In genomic region chr4:2750719-2751605, GRCh38 we compare ENCODE assay signal across 24 cellular contexts. TPM values are rescaled to one million over a fixed set of nuclear protein-coding genes. Genes with fewer than 3 reads are reported as not detected.
DNase-seq lines count a peak whose midpoint lies in the region; ATAC-seq, FAIRE-seq and TF ChIP-seq lines count a peak whose summit lies in the region.
"Had no signal": no experiment of that assay in that cellular context is flagged by ENCODE, and none has a peak within 500 bp of the region (broad histone marks: within the 10 kb centered on the region; RNA-seq: fewer than 3 reads in every experiment).

No MANE protein-coding gene starts in this region.

- peak overlapping the region; percentile 17 for H3K23ac ChIP-seq in neuronal stem cell (ENCODE audit: low read depth, low read length, poor library complexity)

- H3K14ac ChIP-seq in neuronal stem cell (ENCODE audit: low read length), result no peak overlapping the region

- no peak overlapping the region for H3K4me2 ChIP-seq in neuronal stem cell (ENCODE audit: insufficient read depth, low read length, poor library complexity, severe bottlenecking)

- TF ChIP-seq POLR2A in erythroblast (IDR thresholded peaks at IDR 0.05; ENCODE audit: low read length), result no peak
- TF ChIP-seq POLR2A in breast epithelium (IDR thresholded peaks at IDR 0.05), result no peak

- peaks cover 15 to 36% of the 10 kb centered on the region in 2 donors for H3K36me3 ChIP-seq in neuronal stem cell (replicated peaks in 1 of 2; ENCODE audit: control insufficient read depth in 2 of 2, insufficient read depth in 2 of 2, low read length in 2 of 2)
- no peaks in the 10 kb centered on the region for H3K36me3 ChIP-seq in breast epithelium

- H3K9me3 ChIP-seq in neuronal stem cell (replicated peaks in 1 of 2; ENCODE audit: control insufficient read depth in 2 of 2, insufficient read depth in 1 of 2, low read depth in 1 of 2, low read length in 2 of 2) (no peaks in the 10 kb centered on the region), breast epithelium (no peaks in the 10 kb centered on the region)
- H3K9me3 ChIP-seq: thoracic aorta had no signal

- H3K9me3 Mint-ChIP-seq in natural killer cell treated with Interleukin-12 subunit alpha and Interleukin-12 subunit beta and Interleukin-15 and Interleukin-18, amount 100 ng/mL, for 72 hours, result no peaks in the 10 kb centered on the region
- no peaks in the 10 kb centered on the region for H3K9me3 Mint-ChIP-seq in natural killer cell
- H3K9me3 Mint-ChIP-seq: activated naive CD4-positive, alpha-beta T cell treated with anti-CD3 and anti-CD28 coated beads for 36 hours; CD4-positive, alpha-beta T cell; central memory CD8-positive, alpha-beta T cell; T-cell had no signal

- no peak overlapping the region for H2AFZ ChIP-seq in neuronal stem cell (ENCODE audit: low read length)

- H2BK5ac ChIP-seq in neuronal stem cell (ENCODE audit: low read length), result no peak overlapping the region

- H3K27ac ChIP-seq in neuronal stem cell (replicated peaks; ENCODE audit: low read length), result no peak overlapping the region
- no peak overlapping the region for H3K27ac ChIP-seq in breast epithelium
- H3K27ac ChIP-seq: thoracic aorta, VCaP had no signal

- H3K27me3 Mint-ChIP-seq in natural killer cell treated with Interleukin-12 subunit alpha and Interleukin-12 subunit beta and Interleukin-15 and Interleukin-18, amount 100 ng/mL, for 72 hours, result no peaks in the 10 kb centered on the region
- H3K27me3 Mint-ChIP-seq in natural killer cell (ENCODE audit: low read depth in 2 of 2), result no peaks in the 10 kb centered on the region
- H3K27me3 Mint-ChIP-seq: CD4-positive, alpha-beta T cell; central memory CD8-positive, alpha-beta T cell; T-cell had no signal

- H3K4me1 Mint-ChIP-seq in natural killer cell treated with Interleukin-12 subunit alpha and Interleukin-12 subunit beta and Interleukin-15 and Interleukin-18, amount 100 ng/mL, for 72 hours (ENCODE audit: low read depth in 2 of 2), result peaks cover 50% of the 10 kb centered on the region in 2 donors
- H3K4me1 Mint-ChIP-seq in natural killer cell, result peaks cover 7 to 39% of the 10 kb centered on the region in 2 donors

- no peak overlapping the region for H2BK120ac ChIP-seq in neuronal stem cell (ENCODE audit: low read depth, low read length)

- DNase-seq in natural killer cell treated with Interleukin-12 subunit alpha and Interleukin-12 subunit beta and Interleukin-15 and Interleukin-18, amount 100 ng/mL, for 72 hours (ENCODE audit: low spot score), result peak; percentile 35
- DNase-seq in natural killer cell (no peak), erythroblast (lab: John Stamatoyannopoulos, UW) (peak; percentile 22 to 35), neuronal stem cell (ENCODE audit: low spot score) (no peak), breast epithelium (ENCODE audit: low spot score in 2 of 2) (no peak), NCI-H2196 (lab: John Stamatoyannopoulos, UW; ENCODE audit: unreplicated experiment) (no peak), urothelium cell line (ENCODE audit: low spot score) (no peak)
- no peak for DNase-seq in stimulated activated CD4-positive, alpha-beta T cell treated with anti-CD3 and anti-CD28 coated beads, Interleukin-15, amount 100 ng/mL, for 24 hours
- DNase-seq: activated CD4-positive, alpha-beta T cell treated with anti-CD3 and anti-CD28 coated beads, Interleukin-2, amount 50 U/mL, for 1 hour; activated naive CD4-positive, alpha-beta T cell treated with anti-CD3 and anti-CD28 coated beads for 36 hours; anterior cingulate cortex; CD4-positive, alpha-beta T cell; DMS53; effector CD4-positive, alpha-beta T cell; NCI-H187 treated with DMSO at 0.1 percent for 48 hours; NCI-H226; NCI-H82; nucleus accumbens; SHP77 treated with DMSO at 0.1 percent for 48 hours; T-cell had no signal

- no peak overlapping the region for H4K91ac ChIP-seq in neuronal stem cell (ENCODE audit: low read depth, low read length, poor library complexity)

- H2BK15ac ChIP-seq in neuronal stem cell (ENCODE audit: low read length), result no peak overlapping the region

- H3K4me3 Mint-ChIP-seq in natural killer cell treated with Interleukin-12 subunit alpha and Interleukin-12 subunit beta and Interleukin-15 and Interleukin-18, amount 100 ng/mL, for 72 hours, result no peak overlapping the region
- H3K4me3 Mint-ChIP-seq in natural killer cell, result no peak overlapping the region
- H3K4me3 Mint-ChIP-seq: activated naive CD4-positive, alpha-beta T cell treated with anti-CD3 and anti-CD28 coated beads for 36 hours; CD4-positive, alpha-beta T cell; central memory CD8-positive, alpha-beta T cell; T-cell had no signal

- H3K18ac ChIP-seq in neuronal stem cell (ENCODE audit: low read length), result no peak overlapping the region

- no CpG with 5 or more reads among the region's 19 CpGs for WGBS in neuronal stem cell (ENCODE audit: extremely low coverage in 2 of 2, insufficient read length in 2 of 2, insufficient replicate concordance in 1 of 2), 2 donors

- H3K36me3 Mint-ChIP-seq in natural killer cell treated with Interleukin-12 subunit alpha and Interleukin-12 subunit beta and Interleukin-15 and Interleukin-18, amount 100 ng/mL, for 72 hours, result peaks cover 13% of the 10 kb centered on the region
- H3K36me3 Mint-ChIP-seq in natural killer cell, result peaks cover 7% of the 10 kb centered on the region

- H3K27me3 ChIP-seq in neuronal stem cell (ENCODE audit: control insufficient read depth in 3 of 3, insufficient read depth in 3 of 3, low read depth in 1 of 3, low read length in 3 of 3), result no peaks in the 10 kb centered on the region
- no peaks in the 10 kb centered on the region for H3K27me3 ChIP-seq in breast epithelium

- no peak overlapping the region for H3K4ac ChIP-seq in neuronal stem cell (ENCODE audit: low read length)

- no peak overlapping the region for H2BK12ac ChIP-seq in neuronal stem cell (ENCODE audit: low read length)

- H3K27ac Mint-ChIP-seq in natural killer cell treated with Interleukin-12 subunit alpha and Interleukin-12 subunit beta and Interleukin-15 and Interleukin-18, amount 100 ng/mL, for 72 hours, result peak overlapping the region in 1 of 2 donors; percentile 64
- H3K27ac Mint-ChIP-seq in natural killer cell, result no peak overlapping the region
- H3K27ac Mint-ChIP-seq: activated naive CD4-positive, alpha-beta T cell treated with anti-CD3 and anti-CD28 coated beads for 36 hours had no signal

- H3K9ac ChIP-seq in neuronal stem cell (ENCODE audit: low read depth, low read length, poor library complexity), result no peak overlapping the region

- H4K8ac ChIP-seq in neuronal stem cell (ENCODE audit: low read depth, low read length), result no peak overlapping the region

- peaks cover 18% of the 10 kb centered on the region for H3K79me1 ChIP-seq in neuronal stem cell (ENCODE audit: low read depth, low read length)

- intact Hi-C loops in natural killer cell (cut with micrococcal nuclease), result no loop called here
- intact Hi-C loops in breast epithelium (cut with DNase I; ENCODE audit: low total_unique reads), result no loop called here

- ATAC-seq in natural killer cell treated with Interleukin-12 subunit alpha and Interleukin-12 subunit beta and Interleukin-15 and Interleukin-18, amount 100 ng/mL, for 72 hours, result no peak
- no peak for ATAC-seq in natural killer cell
- ATAC-seq: esophagus mucosa, T-cell had no signal

- H3K4me1 ChIP-seq in neuronal stem cell (ENCODE audit: control insufficient read depth in 2 of 2, insufficient read depth in 1 of 2, low read depth in 1 of 2, low read length in 2 of 2), result peaks cover 5 to 10% of the 10 kb centered on the region in 2 donors
- H3K4me1 ChIP-seq in breast epithelium, result peaks cover 4 to 8% of the 10 kb centered on the region in 2 donors

- no peak for FAIRE-seq in urothelium cell line (lab: Jason Lieb, UNC)

- H2AK5ac ChIP-seq in neuronal stem cell (ENCODE audit: low read depth, low read length), result no peak overlapping the region

- H3K4me3 ChIP-seq in neuronal stem cell (ENCODE audit: low read length in 2 of 2) (no peak overlapping the region), breast epithelium (no peak overlapping the region)
- H3K4me3 ChIP-seq: thoracic aorta had no signal

- TF ChIP-seq CTCF in natural killer cell (IDR thresholded peaks at IDR 0.05) (no peak), breast epithelium (IDR thresholded peaks at IDR 0.05) (no peak)

RNA-seq across cellular contexts. Expression of gene TNIP2, which starts 5.2 kb away (rescaled TPM):
- 10 to 100 TPM; 80.9 to 89.3 TPM for total RNA-seq in natural killer cell treated with Interleukin-12 subunit alpha and Interleukin-12 subunit beta and Interleukin-15 and Interleukin-18, amount 100 ng/mL, for 72 hours
- total RNA-seq in natural killer cell (10 to 100 TPM; 35.6 to 53.9 (median 41.6) TPM), breast epithelium (10 to 100 TPM; 46.4 to 73.4 (median 64.2) TPM)
- polyA plus RNA-seq in neuronal stem cell (2013, experiment 1 of 2), result 14.8 TPM
- 15.1 TPM for polyA plus RNA-seq in neuronal stem cell (2013, experiment 2 of 2)

RNA-seq across cellular contexts. Expression of gene SH3BP2, which starts 41.9 kb away (rescaled TPM):
- 100 to 1,000 TPM; 121 to 129 TPM for total RNA-seq in natural killer cell treated with Interleukin-12 subunit alpha and Interleukin-12 subunit beta and Interleukin-15 and Interleukin-18, amount 100 ng/mL, for 72 hours
- total RNA-seq in natural killer cell (100 to 1,000 TPM; 213 to 283 (median 221) TPM), breast epithelium (10 to 100 TPM; 40.5 to 74.8 (median 59.3) TPM)
- polyA plus RNA-seq in neuronal stem cell (2013, experiment 1 of 2), result 8.1 TPM
- polyA plus RNA-seq in neuronal stem cell (2013, experiment 2 of 2), result 8.7 TPM

Comparison
In these comparisons a context has a peak if more than half of its experiments do, and no peak if none do; other contexts are left out.
1. DNase-seq: peak in natural killer cell treated with Interleukin-12 subunit alpha and Interleukin-12 subunit beta and Interleukin-15 and Interleukin-18, amount 100 ng/mL, for 72 hours (single experiment) and erythroblast (2 of 2); none in natural killer cell (single experiment), neuronal stem cell (single experiment), breast epithelium (0 of 2), NCI-H2196 (single experiment), urothelium cell line (single experiment) and stimulated activated CD4-positive, alpha-beta T cell treated with anti-CD3 and anti-CD28 coated beads, Interleukin-15, amount 100 ng/mL, for 24 hours (single experiment).